ENCODE assay signal across 13 cellular contexts in genomic region chr4:138892483-138893386, GRCh38.
DNase-seq lines count a peak whose midpoint lies in the region; ATAC-seq, FAIRE-seq and TF ChIP-seq lines count a peak whose summit lies in the region.
"Had no signal": no experiment of that assay in that cellular context is flagged by ENCODE, and none has a peak within 500 bp of the region (broad histone marks: within the 10 kb centered on the region; RNA-seq: fewer than 3 reads in every experiment).

No MANE protein-coding gene starts in this region.

- in situ Hi-C loops in GM12878 (cut with MboI): no loop called here

- POLR2A ChIA-PET in GM12878 (lab: Charles Lee): no interaction called here

- ATAC-seq in HG03196 (IDR thresholded peaks at IDR 0.05; ENCODE audit: unreplicated experiment) (peak; percentile 50), GM12878 (peak; percentile 66), HG03135 (IDR thresholded peaks at IDR 0.05; ENCODE audit: unreplicated experiment) (no peak), HG03460 (IDR thresholded peaks at IDR 0.05; ENCODE audit: unreplicated experiment) (no peak)

- intact Hi-C loops in GM12878 (cut with micrococcal nuclease; ENCODE audit: unreplicated experiment): no loop called here

- SMC1A ChIA-PET in GM12878 (lab: Charles Lee; ENCODE audit: uncharacterized antibody, unreplicated experiment): no interaction called here

- H3K36me3 ChIP-seq in GM12878 (ENCODE audit: control insufficient read depth in 2 of 2, insufficient read depth in 2 of 2, low read length in 1 of 2): no peaks in the 10 kb centered on the region
- H3K36me3 ChIP-seq: BLaER1 treated with 17β-estradiol and CSF1 and Interleukin-3, amounts not matched to agents 10 nM and 100 nM had no signal

- no peaks in the 10 kb centered on the region; a peak in 1 of 4 replicates for H3K27me3 ChIP-seq in GM12878 (replicated peaks in 1 of 2; ENCODE audit: control insufficient read depth in 2 of 2, insufficient read depth in 2 of 2, low read length in 1 of 2)
- H3K27me3 ChIP-seq: BLaER1 treated with 17β-estradiol and CSF1 and Interleukin-3, amounts not matched to agents 10 nM and 100 nM had no signal

- H3K4me2 ChIP-seq in GM12878 (ENCODE audit: control insufficient read depth, insufficient read depth): no peak overlapping the region

- H3K4me3 ChIP-seq in AG10803 (ENCODE audit: low read length) (no peak overlapping the region), GM12878 (no peak overlapping the region)
- H3K4me3 ChIP-seq: BLaER1 treated with 17β-estradiol and CSF1 and Interleukin-3, amounts not matched to agents 10 nM and 100 nM had no signal

- DNase-seq in AG10803 (ENCODE audit: low read depth): peak; percentile 19
- no peak for DNase-seq in GM18507 (ENCODE audit: extremely low spot score, insufficient read length, low read depth)
- no peak for DNase-seq in GM12878 (ENCODE audit: low read depth, low spot score)
- no peak for DNase-seq in D721Med (ENCODE audit: insufficient read length, low spot score)
- DNase-seq in SW 1271 (lab: John Stamatoyannopoulos, UW): no peak
- DNase-seq: H7, Kasumi-1, T1000 had no signal

- no peaks in the 10 kb centered on the region for H3K9me3 ChIP-seq in GM12878 (replicated peaks; ENCODE audit: control insufficient read depth, insufficient read depth, low read length)

- no TSS peak for BruUV-seq in GM12878 (replicated peaks; lab: Mats Ljungman, UMichigan)

- TF ChIP-seq RAD21 in GM12878 (IDR thresholded peaks at IDR 0.05; ENCODE audit: insufficient read depth, low read depth, low read length): no peak

- WGBS in GM12878 (ENCODE audit: insufficient coverage, insufficient replicate concordance, low lambda C conversion rate, missing lambda C conversion rate): 33% methylated on average over 10 of the region's 13 CpGs

- no peaks in the 10 kb centered on the region for H3K79me2 ChIP-seq in GM12878 (ENCODE audit: control insufficient read depth, insufficient read depth, low read length)

- RAD21 ChIA-PET in GM12878 (lab: Charles Lee; ENCODE audit: unreplicated experiment): no interaction called here

- TF ChIP-seq EP300 in GM12878 (IDR thresholded peaks at IDR 0.05; ENCODE audit: borderline replicate concordance in 1 of 2, control insufficient read depth in 1 of 2, low read depth in 2 of 2, low read length in 2 of 2): no peak

- H4K20me1 ChIP-seq in GM12878 (ENCODE audit: control insufficient read depth, insufficient read depth): no peaks in the 10 kb centered on the region
- H4K20me1 ChIP-seq: BLaER1 treated with 17β-estradiol and CSF1 and Interleukin-3, amounts not matched to agents 10 nM and 100 nM had no signal

- no peak overlapping the region for H2AFZ ChIP-seq in GM12878 (ENCODE audit: control insufficient read depth, low read depth, low read length)

- no peak overlapping the region for H3K9ac ChIP-seq in GM12878 (ENCODE audit: control insufficient read depth, insufficient read depth, low read length)
- H3K9ac ChIP-seq: BLaER1 treated with 17β-estradiol and CSF1 and Interleukin-3, amounts not matched to agents 10 nM and 100 nM had no signal

- FAIRE-seq in GM18507 (lab: Jason Lieb, UNC): peak; percentile 5
- FAIRE-seq in GM12878 (lab: Jason Lieb, UNC): no peak
- no peak for FAIRE-seq in D721Med (lab: Jason Lieb, UNC)

- CTCF ChIA-PET in GM12878 (lab: Yijun Ruan, JAX): no interaction called here

- H3K27ac ChIP-seq in GM12878 (ENCODE audit: control insufficient read depth, insufficient read depth): no peak overlapping the region
- H3K27ac ChIP-seq: BLaER1 treated with 17β-estradiol and CSF1 and Interleukin-3, amounts not matched to agents 10 nM and 100 nM; RWPE1 had no signal

- TF ChIP-seq CTCF in AG10803 (conservative IDR thresholded peaks at IDR 0.05; ENCODE audit: low read length): no peak
- no peak for TF ChIP-seq CTCF in GM12878 (IDR thresholded peaks at IDR 0.05 in 2 of 3, conservative IDR thresholded peaks at IDR 0.05 in 1 of 3; ENCODE audit: control insufficient read depth in 2 of 3, extremely low read depth in 1 of 3, insufficient read depth in 1 of 3, low read depth in 3 of 3, low read length in 3 of 3)
- no peak for TF ChIP-seq CTCF in D721Med (IDR thresholded peaks at IDR 0.05; ENCODE audit: insufficient read depth, missing control alignments)

- H3K4me1 ChIP-seq in GM12878 (ENCODE audit: control insufficient read depth, insufficient read depth, low read length): peaks cover 7% of the 10 kb centered on the region

- TF ChIP-seq POLR2A in GM12878 (IDR thresholded peaks at IDR 0.05; ENCODE audit: low read depth, low read length): no peak

TF ChIP-seq in GM12878, 131 proteins besides CTCF, POLR2A, EP300 and RAD21:
- TF ChIP-seq IKZF2 (IDR thresholded peaks at IDR 0.05): 0 out of 4 replicates have a peak, but pooled peaks of 1 of the 2 experiments have one; percentile 16
- no peak for TF ChIP-seq SIN3A (IDR thresholded peaks at IDR 0.05; ENCODE audit: low read depth, low read length)
- TF ChIP-seq SIX5 (IDR thresholded peaks at IDR 0.05; ENCODE audit: low read depth, low read length, severe bottlenecking): no peak
- TF ChIP-seq REST (IDR thresholded peaks at IDR 0.05; ENCODE audit: low read depth, low read length): no peak
- no peak for TF ChIP-seq CHD1 (IDR thresholded peaks at IDR 0.05; ENCODE audit: low read depth, low read length)
- TF ChIP-seq ZBED1 (IDR thresholded peaks at IDR 0.05; ENCODE audit: borderline replicate concordance): no peak
- TF ChIP-seq JUNB (IDR thresholded peaks at IDR 0.05): peak; percentile 22; the same call in 1 of the 2 replicates
- TF ChIP-seq BRCA1 (IDR thresholded peaks at IDR 0.05; ENCODE audit: low read depth, low read length): no peak
- TF ChIP-seq KAT2A (conservative IDR thresholded peaks at IDR 0.05; ENCODE audit: control insufficient read depth, low read depth, low read length): no peak
- no peak for TF ChIP-seq IRF3 (IDR thresholded peaks at IDR 0.05)
- TF ChIP-seq RUNX3 (IDR thresholded peaks at IDR 0.05; ENCODE audit: low read length): peak; percentile 52
- TF ChIP-seq ZNF687 (IDR thresholded peaks at IDR 0.05): no peak
- no peak for TF ChIP-seq MXI1 (IDR thresholded peaks at IDR 0.05; ENCODE audit: low read depth, low read length)

Comparison
In these comparisons a context has a peak if more than half of its experiments do, and no peak if none do; other contexts are left out.
1. ATAC-seq: peak in HG03196 (single experiment) and GM12878 (single experiment); none in HG03135 (single experiment) and HG03460 (single experiment).